Comparison of ENCODE assay signal across 10 cellular contexts in the genomic region with DNA sequence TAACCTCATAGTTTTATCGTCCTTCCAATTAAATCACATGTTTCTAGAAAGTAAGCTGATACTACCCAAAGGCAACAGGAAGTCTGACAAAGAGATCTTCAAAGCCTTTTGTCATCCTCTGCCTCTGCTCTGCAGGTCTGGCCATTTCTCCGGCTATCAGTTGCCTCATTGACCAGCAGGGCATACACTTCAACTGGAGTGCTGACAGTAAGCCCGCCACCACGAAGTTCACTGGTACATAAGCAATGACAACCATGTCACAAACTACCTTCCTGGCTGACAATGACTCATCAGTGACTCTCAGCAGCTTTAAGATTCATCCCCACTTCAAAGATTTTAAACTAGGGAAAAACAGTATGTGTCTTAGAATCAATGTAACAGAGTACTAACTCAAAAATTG.
DNase-seq lines count a peak whose midpoint lies in the region; ATAC-seq lines count a peak whose summit lies in the region.
"Had no signal": no experiment of that assay in that cellular context is flagged by ENCODE, and none has a peak within 500 bp of the region (broad histone marks: within the 10 kb centered on the region; RNA-seq: fewer than 3 reads in every experiment).

No MANE protein-coding gene starts in this region.

- DNase-seq in stimulated activated CD4-positive, alpha-beta T cell treated with anti-CD3 and anti-CD28 coated beads, Interleukin-12 subunit alpha, Interleukin-12 subunit beta, amount 100 ng/mL, for 4 hours: peak; percentile 6
- DNase-seq in stimulated activated CD4-positive, alpha-beta T cell treated with anti-CD3 and anti-CD28 coated beads, Interleukin-4, amount 100 ng/mL, for 1 hour: no peak
- peak; percentile 63 for DNase-seq in activated CD8-positive, alpha-beta memory T cell treated with anti-CD3 and anti-CD28 coated beads, Interleukin-2, amount 50 U/mL, for 48 hours
- DNase-seq in islet precursor cell (peak; percentile 60), germinal center (ENCODE audit: low spot score) (no peak), globus pallidus (ENCODE audit: low spot score) (no peak)
- DNase-seq: cortex of kidney, NCI-H1436 treated with DMSO at 0.1 percent for 48 hours had no signal

- ATAC-seq in GM19463 (IDR thresholded peaks at IDR 0.05; ENCODE audit: unreplicated experiment) (no peak), GM19324 (IDR thresholded peaks at IDR 0.05; ENCODE audit: low FRiP score, unreplicated experiment) (no peak)

Comparison
In these comparisons a context has a peak if more than half of its experiments do, and no peak if none do; other contexts are left out.
1. DNase-seq: peak in stimulated activated CD4-positive, alpha-beta T cell treated with anti-CD3 and anti-CD28 coated beads, Interleukin-12 subunit alpha, Interleukin-12 subunit beta, amount 100 ng/mL, for 4 hours (single experiment), activated CD8-positive, alpha-beta memory T cell treated with anti-CD3 and anti-CD28 coated beads, Interleukin-2, amount 50 U/mL, for 48 hours (single experiment) and islet precursor cell (single experiment); none in stimulated activated CD4-positive, alpha-beta T cell treated with anti-CD3 and anti-CD28 coated beads, Interleukin-4, amount 100 ng/mL, for 1 hour (single experiment), germinal center (single experiment) and globus pallidus (single experiment).